9 cellular contexts compared by ENCODE assay signal in the genomic region with DNA sequence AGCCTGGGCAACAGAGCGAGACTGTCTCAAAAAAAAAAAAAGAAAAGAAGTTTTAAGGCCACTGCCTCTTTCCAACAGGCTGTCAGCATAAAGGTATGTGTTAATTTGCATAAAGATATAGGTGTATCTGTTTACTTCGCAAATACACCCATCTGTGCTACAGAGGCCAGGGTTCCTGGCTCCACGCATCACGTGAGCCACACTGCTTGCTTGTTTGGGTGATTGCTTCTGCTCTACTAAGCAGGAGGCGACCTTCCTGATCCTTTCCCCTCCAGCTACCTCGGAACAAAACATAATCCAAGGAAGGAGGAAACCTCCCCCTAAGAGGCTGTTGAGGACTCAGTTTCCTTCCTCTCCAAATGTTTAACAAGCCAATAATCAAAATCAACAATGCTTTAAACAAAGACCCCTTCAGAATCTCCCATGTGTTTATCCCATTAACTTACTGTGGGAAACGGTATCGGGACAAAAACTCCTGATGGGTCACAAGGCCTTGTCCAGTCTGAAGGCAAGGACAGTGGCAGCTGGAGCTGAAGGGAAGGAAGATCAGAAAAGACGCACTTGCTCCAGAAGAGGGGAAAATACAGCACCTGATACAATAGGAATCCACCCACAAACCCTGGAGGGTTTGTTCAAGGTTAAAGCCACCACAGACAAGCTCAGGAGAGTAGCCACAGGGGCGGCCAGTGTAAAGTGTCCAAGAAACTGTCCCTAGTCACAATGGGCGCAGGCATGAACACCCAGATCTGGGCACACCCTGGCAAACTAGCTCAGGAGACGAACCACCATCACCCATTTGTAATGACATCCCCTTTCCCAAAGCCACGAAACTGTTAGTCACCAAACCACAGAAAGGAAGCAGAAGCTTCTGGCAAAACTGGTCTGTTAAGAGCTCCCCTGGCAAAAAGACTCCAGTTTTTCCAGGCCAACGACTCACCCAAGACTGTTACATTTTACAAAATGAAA. TPM values are rescaled to one million over a fixed set of nuclear protein-coding genes. Genes with fewer than 3 reads are reported as not detected.
A peak's percentile ranks its signal among the peaks of the same experiment; 100 is the strongest.
DNase-seq lines count a peak whose midpoint lies in the region; ATAC-seq and TF ChIP-seq lines count a peak whose summit lies in the region.
"Had no signal": no experiment of that assay in that cellular context is flagged by ENCODE, and none has a peak within 500 bp of the region (broad histone marks: within the 10 kb centered on the region; RNA-seq: fewer than 3 reads in every experiment).

No MANE protein-coding gene starts in this region.

- H4K20me1 ChIP-seq in BLaER1 treated with 17β-estradiol and CSF1 and Interleukin-3, amounts not matched to agents 10 nM and 100 nM: peaks cover 0 to 16% (median 3%) of the 10 kb centered on the region in 11 experiments; a peak in 3 of 22 replicates

- H3K27me3 ChIP-seq in BLaER1 treated with 17β-estradiol and CSF1 and Interleukin-3, amounts not matched to agents 10 nM and 100 nM: peaks cover 0 to 3% (median 0%) of the 10 kb centered on the region in 11 experiments; a peak in 1 of 22 replicates
- H3K27me3 ChIP-seq in MG63 (no peaks in the 10 kb centered on the region), brain microvascular endothelial cell (replicated peaks) (no peaks in the 10 kb centered on the region)

- no peaks in the 10 kb centered on the region for H3K36me3 ChIP-seq in BLaER1 treated with 17β-estradiol and CSF1 and Interleukin-3, amounts not matched to agents 10 nM and 100 nM
- H3K36me3 ChIP-seq in MG63 (no peaks in the 10 kb centered on the region), brain microvascular endothelial cell (replicated peaks) (no peaks in the 10 kb centered on the region)

- ATAC-seq in HG02623 (IDR thresholded peaks at IDR 0.05; ENCODE audit: unreplicated experiment) (no peak), HG02884 (IDR thresholded peaks at IDR 0.05; ENCODE audit: unreplicated experiment) (no peak), GM18870 (IDR thresholded peaks at IDR 0.05; ENCODE audit: unreplicated experiment) (no peak)

- peak overlapping the region; percentile 2 to 62 (median 50); a peak in 16 of 22 replicates for H3K9ac ChIP-seq in BLaER1 treated with 17β-estradiol and CSF1 and Interleukin-3, amounts not matched to agents 10 nM and 100 nM

- peak overlapping the region; percentile 20 to 72 (median 62); a peak in 21 of 22 replicates for H3K27ac ChIP-seq in BLaER1 treated with 17β-estradiol and CSF1 and Interleukin-3, amounts not matched to agents 10 nM and 100 nM
- H3K27ac ChIP-seq in brain microvascular endothelial cell: no peak overlapping the region

- in situ Hi-C loops in brain microvascular endothelial cell (cut with HindIII; ENCODE audit: low pct_ligation_motif_present, low sequenced_read_pairs): no loop called here

- peak overlapping the region; percentile 80 to 98 (median 87) for H3K4me2 ChIP-seq in BLaER1 treated with 17β-estradiol and CSF1 and Interleukin-3, amounts not matched to agents 10 nM and 100 nM

- H3K4me3 ChIP-seq in BLaER1 treated with 17β-estradiol and CSF1 and Interleukin-3, amounts not matched to agents 10 nM and 100 nM: peak overlapping the region in 9 of 10 experiments; percentile 2 to 54 (median 27); a peak in 13 of 20 replicates
- H3K4me3 ChIP-seq in MG63: peak overlapping the region; percentile 17
- no peak overlapping the region for H3K4me3 ChIP-seq in brain microvascular endothelial cell (ENCODE audit: low read depth, low read length)

- no peak for TF ChIP-seq CTCF in brain microvascular endothelial cell (IDR thresholded peaks at IDR 0.05; ENCODE audit: low read depth, low read length, missing control alignments)

- peaks cover 60 to 75% (median 65%) of the 10 kb centered on the region in 10 experiments for H3K4me1 ChIP-seq in BLaER1 treated with 17β-estradiol and CSF1 and Interleukin-3, amounts not matched to agents 10 nM and 100 nM

- no peaks in the 10 kb centered on the region for H3K9me3 ChIP-seq in BLaER1 treated with 17β-estradiol and CSF1 and Interleukin-3, amounts not matched to agents 10 nM and 100 nM (replicated peaks in 1 of 11)
- H3K9me3 ChIP-seq in MG63: no peaks in the 10 kb centered on the region

- DNase-seq in MG63 (peak; percentile 77), brain microvascular endothelial cell (peak; percentile 72), medulla oblongata (ENCODE audit: extremely low spot score) (peak; percentile 70), NCI-H128 (lab: John Stamatoyannopoulos, UW; ENCODE audit: unreplicated experiment) (no peak)
- DNase-seq: stimulated activated naive B cell treated with anti-CD40 and anti-IgM and Interleukin-4, amounts not matched to agents 10 μg/mL and 1 μg/mL and 100 μg/mL, for 72 hours had no signal

RNA-seq across cellular contexts. Expression of gene CTNNBIP1, which starts 17.2 kb away (rescaled TPM):
- 18.0 and 21.5 TPM in 2 replicates for total RNA-seq in MG63 (2014; rRNA removed; shearing (Covaris generic); ENCODE audit: low replicate concordance)

RNA-seq across cellular contexts. Expression of gene LZIC, which starts 50.3 kb away (rescaled TPM):
- total RNA-seq in MG63 (2014; rRNA removed; shearing (Covaris generic); ENCODE audit: low replicate concordance): 40.3 and 47.6 TPM in 2 replicates

RNA-seq across cellular contexts. Expression of gene NMNAT1, which starts 50.4 kb away (rescaled TPM):
- 6.5 and 10.1 TPM in 2 replicates for total RNA-seq in MG63 (2014; rRNA removed; shearing (Covaris generic); ENCODE audit: low replicate concordance)
